15 cellular contexts compared by ENCODE assay signal in genomic region chr1:220886470-220887201, GRCh38. TPM values are rescaled to one million over a fixed set of nuclear protein-coding genes. Genes with fewer than 3 reads are reported as not detected.
"Had no signal": no experiment of that assay in that cellular context is flagged by ENCODE, and none has a peak within 500 bp of the region (broad histone marks: within the 10 kb centered on the region; RNA-seq: fewer than 3 reads in every experiment).

No MANE protein-coding gene starts in this region.

- H3K36me3 Mint-ChIP-seq: natural killer cell had no signal

- H3K4me3 ChIP-seq: body of pancreas had no signal

- H3K9me3 Mint-ChIP-seq: activated naive CD4-positive, alpha-beta T cell treated with anti-CD3 and anti-CD28 coated beads for 36 hours; activated T-cell treated with anti-CD3 and anti-CD28 coated beads, Interleukin-2, amount 50 U/mL, for 4 hours; natural killer cell had no signal

- H3K27ac ChIP-seq: body of pancreas, epithelial cell of prostate, foreskin keratinocyte, parathyroid adenoma, tibial artery had no signal

- H3K27ac Mint-ChIP-seq: activated CD4-positive, alpha-beta T cell treated with anti-CD3 and anti-CD28 coated beads, Interleukin-2, amount 10 ng/mL, durations not matched to agents 24 days and 14 days; activated CD8-positive, alpha-beta T cell treated with anti-CD3 and anti-CD28 coated beads, Interleukin-2, amount 10 ng/mL, durations not matched to agents 7 days and 5 days; activated naive CD4-positive, alpha-beta T cell treated with anti-CD3 and anti-CD28 coated beads for 36 hours; natural killer cell had no signal

- ATAC-seq: activated CD8-positive, alpha-beta T cell treated with anti-CD3 and anti-CD28 coated beads, Interleukin-2, amount 10 ng/mL, durations not matched to agents 7 days and 5 days had no signal

- DNase-seq: activated CD4-positive, alpha-beta T cell treated with anti-CD3 and anti-CD28 coated beads, Interleukin-2, amount 10 ng/mL, durations not matched to agents 24 days and 14 days; activated CD8-positive, alpha-beta T cell treated with anti-CD3 and anti-CD28 coated beads, Interleukin-2, amount 10 ng/mL, durations not matched to agents 7 days and 5 days; activated naive CD4-positive, alpha-beta T cell treated with anti-CD3 and anti-CD28 coated beads for 36 hours; activated T-cell treated with anti-CD3 and anti-CD28 coated beads, Interleukin-2, amount 50 U/mL, for 4 hours; caudate nucleus; foreskin keratinocyte; hypothalamus; natural killer cell; stimulated activated naive CD4-positive, alpha-beta T cell treated with Interleukin-2 at 50 U/mL for 16 hours; T-helper 1 cell; T-helper 9 cell; tibial artery had no signal

- H3K4me3 Mint-ChIP-seq: activated CD4-positive, alpha-beta T cell treated with anti-CD3 and anti-CD28 coated beads, Interleukin-2, amount 10 ng/mL, durations not matched to agents 24 days and 14 days; activated CD8-positive, alpha-beta T cell treated with anti-CD3 and anti-CD28 coated beads, Interleukin-2, amount 10 ng/mL, durations not matched to agents 7 days and 5 days; activated naive CD4-positive, alpha-beta T cell treated with anti-CD3 and anti-CD28 coated beads for 36 hours; activated T-cell treated with anti-CD3 and anti-CD28 coated beads, Interleukin-2, amount 50 U/mL, for 4 hours; natural killer cell had no signal

RNA-seq across cellular contexts. Expression of gene HLX, which starts 7.4 kb away (rescaled TPM):
- total RNA-seq: activated CD8-positive, alpha-beta T cell treated with anti-CD3 and anti-CD28 coated beads, Interleukin-2, amount 10 ng/mL, durations not matched to agents 7 days and 5 days; foreskin keratinocyte had no signal
